Comparison of ENCODE assay signal across 8 cellular contexts in genomic region chr1:15966081-15966955, GRCh38. TPM values are rescaled to one million over a fixed set of nuclear protein-coding genes. Genes with fewer than 3 reads are reported as not detected.
A peak's percentile ranks its signal among the peaks of the same experiment; 100 is the strongest.
DNase-seq lines count a peak whose midpoint lies in the region; ATAC-seq and TF ChIP-seq lines count a peak whose summit lies in the region.

No MANE protein-coding gene starts in this region.

- H3K4me1 Mint-ChIP-seq in T-helper 1 cell treated with Interleukin-12 subunit alpha and Interleukin-12 subunit beta and Interleukin-4 antibody, amounts not matched to agents 30 μg/mL and 1 μg/mL, for 36 hours (ENCODE audit: low read depth) = peaks cover 58% of the 10 kb centered on the region
- H3K4me1 Mint-ChIP-seq in brain = peaks cover 50% of the 10 kb centered on the region

- H3K4me3 ChIP-seq in MG63 = no peak overlapping the region

- H3K27ac ChIP-seq in substantia nigra (ENCODE audit: low read depth, low read length, poor library complexity, severe bottlenecking) = peak overlapping the region; percentile 95

- ATAC-seq in GM18505 (IDR thresholded peaks at IDR 0.05; ENCODE audit: unreplicated experiment) (peak; percentile 53), HG02884 (IDR thresholded peaks at IDR 0.05; ENCODE audit: unreplicated experiment) (peak; percentile 67)

- H3K9me3 Mint-ChIP-seq in T-helper 1 cell treated with Interleukin-12 subunit alpha and Interleukin-12 subunit beta and Interleukin-4 antibody, amounts not matched to agents 30 μg/mL and 1 μg/mL, for 36 hours = peaks cover 4% of the 10 kb centered on the region
- H3K9me3 Mint-ChIP-seq in brain = peaks cover 0 to 18% (median 9%) of the 10 kb centered on the region in 5 experiments

- no peaks in the 10 kb centered on the region for H3K27me3 ChIP-seq in MG63

- peaks cover 25% of the 10 kb centered on the region for H3K36me3 ChIP-seq in MG63

- H3K9me3 ChIP-seq in MG63 = no peaks in the 10 kb centered on the region

- TF ChIP-seq CTCF in brain (conservative IDR thresholded peaks at IDR 0.05) = no peak

- H3K36me3 Mint-ChIP-seq in T-helper 1 cell treated with Interleukin-12 subunit alpha and Interleukin-12 subunit beta and Interleukin-4 antibody, amounts not matched to agents 30 μg/mL and 1 μg/mL, for 36 hours (ENCODE audit: low read depth) = peaks cover 35% of the 10 kb centered on the region
- peaks cover 69% of the 10 kb centered on the region for H3K36me3 Mint-ChIP-seq in brain

- H3K4me3 Mint-ChIP-seq in T-helper 1 cell treated with Interleukin-12 subunit alpha and Interleukin-12 subunit beta and Interleukin-4 antibody, amounts not matched to agents 30 μg/mL and 1 μg/mL, for 36 hours = peak overlapping the region; percentile 67
- peak overlapping the region in 1 of 5 experiments; percentile 52 for H3K4me3 Mint-ChIP-seq in brain

- DNase-seq in midbrain (lab: John Stamatoyannopoulos, UW) (peak; percentile 74), substantia nigra (lab: John Stamatoyannopoulos, UW) (peak in 16 of 49 donors; percentile 18 to 58 (median 31)), inferior parietal cortex (ENCODE audit: extremely low spot score) (no peak), MG63 (no peak)

- TF ChIP-seq POLR2A in GM18505 (IDR thresholded peaks at IDR 0.05; ENCODE audit: borderline replicate concordance, extremely low read depth, insufficient read depth, insufficient read length) = peak; percentile 26

- H3K27ac Mint-ChIP-seq in T-helper 1 cell treated with Interleukin-12 subunit alpha and Interleukin-12 subunit beta and Interleukin-4 antibody, amounts not matched to agents 30 μg/mL and 1 μg/mL, for 36 hours = peak overlapping the region; percentile 88
- peak overlapping the region in 4 of 5 experiments; percentile 49 to 73 (median 58) for H3K27ac Mint-ChIP-seq in brain

- H3K27me3 Mint-ChIP-seq in T-helper 1 cell treated with Interleukin-12 subunit alpha and Interleukin-12 subunit beta and Interleukin-4 antibody, amounts not matched to agents 30 μg/mL and 1 μg/mL, for 36 hours (ENCODE audit: low read depth) = no peaks in the 10 kb centered on the region
- H3K27me3 Mint-ChIP-seq in brain = peaks cover 4% of the 10 kb centered on the region

RNA-seq across cellular contexts. Expression of gene ZBTB17, which starts 9.6 kb away (rescaled TPM):
- polyA plus RNA-seq in brain (ENCODE audit: insufficient read depth, low read depth, low replicate concordance) = 32.7 TPM
- 25.7 and 29.1 TPM in 2 replicates for total RNA-seq in MG63 (2014; rRNA removed; shearing (Covaris generic); ENCODE audit: low replicate concordance)

RNA-seq across cellular contexts. Expression of gene SRARP, which starts 37.7 kb away (rescaled TPM):
- polyA plus RNA-seq in brain (ENCODE audit: insufficient read depth, low read depth, low replicate concordance) = 5.6 TPM
- not detected in 2 replicates for total RNA-seq in MG63 (2014; rRNA removed; shearing (Covaris generic); ENCODE audit: low replicate concordance)

RNA-seq across cellular contexts. Expression of gene HSPB7, which starts 51.5 kb away (rescaled TPM):
- polyA plus RNA-seq in brain (ENCODE audit: insufficient read depth, low read depth, low replicate concordance) = 1.5 TPM
- total RNA-seq in MG63 (2014; rRNA removed; shearing (Covaris generic); ENCODE audit: low replicate concordance) = 1.9 and 4.5 TPM in 2 replicates

RNA-seq across cellular contexts. Expression of gene CLCNKA, which starts 55.5 kb away (rescaled TPM):
- polyA plus RNA-seq in brain (ENCODE audit: insufficient read depth, low read depth, low replicate concordance) = 0.17 TPM
- not detected in 2 replicates for total RNA-seq in MG63 (2014; rRNA removed; shearing (Covaris generic); ENCODE audit: low replicate concordance)
